22 cellular contexts compared by ENCODE assay signal in genomic region chr12:52182456-52182855, GRCh38. TPM values are rescaled to one million over a fixed set of nuclear protein-coding genes. Genes with fewer than 3 reads are reported as not detected.
DNase-seq lines count a peak whose midpoint lies in the region; ATAC-seq and TF ChIP-seq lines count a peak whose summit lies in the region.
"Had no signal": no experiment of that assay in that cellular context is flagged by ENCODE, and none has a peak within 500 bp of the region (broad histone marks: within the 10 kb centered on the region; RNA-seq: fewer than 3 reads in every experiment).

No MANE protein-coding gene starts in this region.

- H3K9me3 ChIP-seq in suprapubic skin (no peaks in the 10 kb centered on the region), testis (no peaks in the 10 kb centered on the region)
- H3K9me3 ChIP-seq: esophagus squamous epithelium, heart left ventricle, thyroid gland had no signal

- peak overlapping the region; percentile 2 for H3K27ac ChIP-seq in suprapubic skin
- no peak overlapping the region for H3K27ac ChIP-seq in testis
- H3K27ac ChIP-seq: 22Rv1, heart left ventricle, neural progenitor cell had no signal

- TF ChIP-seq CTCF in chondrocyte (IDR thresholded peaks at IDR 0.05) (no peak), suprapubic skin (IDR thresholded peaks at IDR 0.05) (no peak), testis (IDR thresholded peaks at IDR 0.05) (no peak)

- no peaks in the 10 kb centered on the region for H3K9me3 Mint-ChIP-seq in chondrocyte (ENCODE audit: low read depth)
- H3K9me3 Mint-ChIP-seq: dendritic cell treated with granulocyte-macrophage colony-stimulating factor and Interleukin-4, amounts not matched to agents 40 ng/mL and 50 ng/mL, for 4 days; neural progenitor cell had no signal

- H3K36me3 ChIP-seq in suprapubic skin (no peaks in the 10 kb centered on the region), testis (ENCODE audit: low read depth, missing control alignments) (no peaks in the 10 kb centered on the region)
- H3K36me3 ChIP-seq: heart left ventricle, neural progenitor cell, thyroid gland had no signal

- H3K27me3 ChIP-seq in suprapubic skin (no peaks in the 10 kb centered on the region), testis (no peaks in the 10 kb centered on the region)
- H3K27me3 ChIP-seq: esophagus squamous epithelium, heart left ventricle, neural progenitor cell, thyroid gland had no signal

- no peaks in the 10 kb centered on the region for H3K27me3 Mint-ChIP-seq in chondrocyte (ENCODE audit: low read depth)

- no peak for TF ChIP-seq POLR2A in suprapubic skin (IDR thresholded peaks at IDR 0.05)
- TF ChIP-seq POLR2A in testis (IDR thresholded peaks at IDR 0.05): no peak

- peaks cover 2% of the 10 kb centered on the region for H3K36me3 Mint-ChIP-seq in chondrocyte (ENCODE audit: low read depth)
- H3K36me3 Mint-ChIP-seq: neural progenitor cell had no signal

- no peak overlapping the region for H3K4me3 Mint-ChIP-seq in chondrocyte (ENCODE audit: unreplicated experiment)
- H3K4me3 Mint-ChIP-seq: CD14-positive monocyte; dendritic cell treated with granulocyte-macrophage colony-stimulating factor and Interleukin-4, amounts not matched to agents 40 ng/mL and 50 ng/mL, for 4 days; neural progenitor cell had no signal

- H3K4me1 ChIP-seq in suprapubic skin: peaks cover 66% of the 10 kb centered on the region
- peaks cover 10% of the 10 kb centered on the region for H3K4me1 ChIP-seq in testis

- ATAC-seq in GM18498 (IDR thresholded peaks at IDR 0.05; ENCODE audit: unreplicated experiment): no peak
- ATAC-seq: HepG2, right cardiac atrium had no signal

- intact Hi-C loops in testis (cut with DNase I; ENCODE audit: low total_unique reads): no loop called here

- peak overlapping the region; percentile 36 for H3K4me3 ChIP-seq in suprapubic skin
- H3K4me3 ChIP-seq in testis: no peak overlapping the region
- H3K4me3 ChIP-seq: esophagus squamous epithelium, heart left ventricle, neural progenitor cell, thyroid gland had no signal

- no peak for TF ChIP-seq EP300 in suprapubic skin (IDR thresholded peaks at IDR 0.05)

- H3K27ac Mint-ChIP-seq in chondrocyte (ENCODE audit: unreplicated experiment): peak overlapping the region; percentile 95
- H3K27ac Mint-ChIP-seq: dendritic cell treated with granulocyte-macrophage colony-stimulating factor and Interleukin-4, amounts not matched to agents 40 ng/mL and 50 ng/mL, for 4 days; neural progenitor cell had no signal

- H3K4me1 Mint-ChIP-seq in chondrocyte (ENCODE audit: low read depth): peaks cover 93% of the 10 kb centered on the region

- 66% methylated on average over 5 of the region's 5 CpGs for WGBS in suprapubic skin
- 74 to 85% methylated on average over 5 of the region's 5 CpGs for WGBS in testis, 2 donors

- DNase-seq in NCI-H1417 (lab: John Stamatoyannopoulos, UW): peak in 2 of 3 experiments; percentile 69 to 85
- DNase-seq in NCI-H1417 treated with DMSO at 0.1 percent for 48 hours (lab: John Stamatoyannopoulos, UW): no peak
- peak; percentile 77 for DNase-seq in NCI-H2171 treated with DMSO at 0.1 percent for 48 hours (lab: John Stamatoyannopoulos, UW)
- no peak for DNase-seq in chondrocyte (ENCODE audit: low spot score)
- no peak for DNase-seq in suprapubic skin (ENCODE audit: low spot score in 2 of 2)
- no peak for DNase-seq in epidermal melanocyte (ENCODE audit: insufficient read length, low spot score)
- DNase-seq in testis: no peak
- DNase-seq: activated CD8-positive, alpha-beta memory T cell treated with anti-CD3 and anti-CD28 coated beads, Interleukin-2, amount 50 U/mL, for 48 hours; activated naive CD4-positive, alpha-beta T cell treated with Interleukin-2 at 50 U/mL for 16 hours; esophagus squamous epithelium; mammary epithelial cell; stimulated activated CD4-positive, alpha-beta T cell treated with anti-CD3 and anti-CD28 coated beads, Interleukin-4, amount 100 ng/mL, for 24 hours; T-helper 9 cell had no signal

RNA-seq across cellular contexts. Expression of gene KRT80, which starts 9.4 kb away (rescaled TPM):
- total RNA-seq in chondrocyte (10.7 to 17.0 TPM (median 12.1 TPM) in 3 replicates), suprapubic skin (100 to 1,000 TPM in 3 of 4 donors, 10 to 100 TPM in 1; 78.6 to 293 (median 185) TPM), testis (under 1 TPM; 0.50 to 0.94 TPM)
- polyA plus RNA-seq in testis (ENCODE audit: insufficient read depth, low read depth, low replicate concordance): 1.0 TPM

RNA-seq across cellular contexts. Expression of gene KRT7, which starts 50.6 kb away (rescaled TPM):
- total RNA-seq in chondrocyte: 187 to 277 TPM (median 266 TPM) in 3 replicates
- 100 to 1,000 TPM in 3 of 4 donors, 10 to 100 TPM in 1; 95.8 to 176 (median 123) TPM for total RNA-seq in suprapubic skin
- total RNA-seq in testis: 1 to 10 TPM; 3.3 to 6.9 TPM
- polyA plus RNA-seq in testis (ENCODE audit: insufficient read depth, low read depth, low replicate concordance): 19.3 TPM
- total RNA-seq: HepG2 had no signal

Comparison
In these comparisons a context has a peak if more than half of its experiments do, and no peak if none do; other contexts are left out.
1. DNase-seq: peak in NCI-H1417 (2 of 3) and NCI-H2171 treated with DMSO at 0.1 percent for 48 hours (single experiment); none in NCI-H1417 treated with DMSO at 0.1 percent for 48 hours (single experiment), chondrocyte (single experiment), suprapubic skin (0 of 2), epidermal melanocyte (single experiment) and testis (single experiment).
2. RNA of gene KRT7, which starts 50.6 kb away (total RNA-seq): 187 to 277 TPM in chondrocyte and 95.8 to 176 TPM in suprapubic skin; 3.3 to 6.9 TPM in testis; every median in the first group is over 10 times any median in the second.